Comparison of ENCODE assay signal across 8 cellular contexts in genomic region chr19:3557461-3558248, GRCh38. TPM values are rescaled to one million over a fixed set of nuclear protein-coding genes. Genes with fewer than 3 reads are reported as not detected.
DNase-seq lines count a peak whose midpoint lies in the region; ATAC-seq and TF ChIP-seq lines count a peak whose summit lies in the region.

MFSD12 (minus strand) TSS chr19:3557586; CDS start chr19:3557403, 183 bp downstream.

- H3K27me3 ChIP-seq in right cardiac atrium (ENCODE audit: control insufficient read depth, insufficient read depth) (no peaks in the 10 kb centered on the region), rectal smooth muscle tissue (ENCODE audit: control insufficient read depth, insufficient read depth, low read length) (no peaks in the 10 kb centered on the region), vagina (no peaks in the 10 kb centered on the region)

- H3K36me3 ChIP-seq in rectal smooth muscle tissue (ENCODE audit: control insufficient read depth, insufficient read depth, low read length) (no peaks in the 10 kb centered on the region), vagina (no peaks in the 10 kb centered on the region)

- WGBS in right cardiac atrium = 1% methylated on average over 81 of the region's 81 CpGs

- DNase-seq in NCI-H1694 treated with DMSO at 0.1 percent for 48 hours (lab: John Stamatoyannopoulos, UW) = peak; percentile 83
- DNase-seq in T-helper 2 cell = peak; percentile 86 to 96 (median 91)
- peak; percentile 96 to 98 (median 98) for DNase-seq in right cardiac atrium
- no peak for DNase-seq in vagina (ENCODE audit: extremely low spot score in 2 of 2)

- H3K4me3 ChIP-seq in right cardiac atrium (ENCODE audit: low read length) = peak within 1 kb of the TSS; percentile 89
- H3K4me3 ChIP-seq in rectal smooth muscle tissue (ENCODE audit: low read length) = peak within 1 kb of the TSS; percentile 77
- H3K4me3 ChIP-seq in vagina = peak within 1 kb of the TSS; percentile 63 to 99

- TF ChIP-seq CTCF in vagina (IDR thresholded peaks at IDR 0.05) = no peak

- intact Hi-C loops in right cardiac atrium (cut with DNase I) = no loop called here
- intact Hi-C loops in vagina (cut with DNase I) = no loop called here

- peaks cover 2% of the 10 kb centered on the region for H3K4me1 ChIP-seq in right cardiac atrium (ENCODE audit: control insufficient read depth, insufficient read depth, low read length)
- H3K4me1 ChIP-seq in rectal smooth muscle tissue (ENCODE audit: control insufficient read depth, insufficient read depth, low read length) = peaks cover 4% of the 10 kb centered on the region
- peaks cover 46% of the 10 kb centered on the region for H3K4me1 ChIP-seq in vagina

- H3K9me3 ChIP-seq in right cardiac atrium (ENCODE audit: control insufficient read depth, low read length) (no peaks in the 10 kb centered on the region), vagina (no peaks in the 10 kb centered on the region)

- H3K27ac ChIP-seq in angular gyrus (ENCODE audit: low read depth, low read length) (peak within 1 kb of the TSS; percentile 66), right cardiac atrium (ENCODE audit: low read length) (peak within 1 kb of the TSS; percentile 19), rectal smooth muscle tissue (ENCODE audit: low read depth, low read length) (peak within 1 kb of the TSS; percentile 46), vagina (peak within 1 kb of the TSS; percentile 91)

- H3K9ac ChIP-seq in rectal smooth muscle tissue (ENCODE audit: low read length) = peak within 1 kb of the TSS; percentile 66

- ATAC-seq in GM18502 (IDR thresholded peaks at IDR 0.05; ENCODE audit: poor library complexity, unreplicated experiment) (peak; percentile 78), HG02938 (IDR thresholded peaks at IDR 0.05; ENCODE audit: unreplicated experiment) (peak; percentile 71), right cardiac atrium (peak; percentile 97 to 98)

- TF ChIP-seq POLR2A in vagina (IDR thresholded peaks at IDR 0.05) = peak in 1 of 2 donors; percentile 65

RNA-seq across cellular contexts. Expression of gene MFSD12, which starts in this region (rescaled TPM):
- total RNA-seq in right cardiac atrium (10 to 100 TPM; 20.6 to 31.7 (median 29.6) TPM), vagina (48.4 TPM)
- 21.3 TPM for polyA plus RNA-seq in right cardiac atrium

Comparison
In these comparisons a context has a peak if more than half of its experiments do, and no peak if none do; other contexts are left out.
1. DNase-seq: peak in NCI-H1694 treated with DMSO at 0.1 percent for 48 hours (single experiment), T-helper 2 cell (5 of 5) and right cardiac atrium (3 of 3); none in vagina (0 of 2).
2. H3K27ac ChIP-seq: peak in every context shown above with its lines; median percentile 91 in vagina; 66 in angular gyrus; 46 in rectal smooth muscle tissue; 19 in right cardiac atrium.
3. Peak in every context shown above with its lines, with median percentiles within 50 percentile points of each other: ATAC-seq and H3K4me3 ChIP-seq.